Comparison of ENCODE assay signal across 8 cellular contexts in the genomic region with DNA sequence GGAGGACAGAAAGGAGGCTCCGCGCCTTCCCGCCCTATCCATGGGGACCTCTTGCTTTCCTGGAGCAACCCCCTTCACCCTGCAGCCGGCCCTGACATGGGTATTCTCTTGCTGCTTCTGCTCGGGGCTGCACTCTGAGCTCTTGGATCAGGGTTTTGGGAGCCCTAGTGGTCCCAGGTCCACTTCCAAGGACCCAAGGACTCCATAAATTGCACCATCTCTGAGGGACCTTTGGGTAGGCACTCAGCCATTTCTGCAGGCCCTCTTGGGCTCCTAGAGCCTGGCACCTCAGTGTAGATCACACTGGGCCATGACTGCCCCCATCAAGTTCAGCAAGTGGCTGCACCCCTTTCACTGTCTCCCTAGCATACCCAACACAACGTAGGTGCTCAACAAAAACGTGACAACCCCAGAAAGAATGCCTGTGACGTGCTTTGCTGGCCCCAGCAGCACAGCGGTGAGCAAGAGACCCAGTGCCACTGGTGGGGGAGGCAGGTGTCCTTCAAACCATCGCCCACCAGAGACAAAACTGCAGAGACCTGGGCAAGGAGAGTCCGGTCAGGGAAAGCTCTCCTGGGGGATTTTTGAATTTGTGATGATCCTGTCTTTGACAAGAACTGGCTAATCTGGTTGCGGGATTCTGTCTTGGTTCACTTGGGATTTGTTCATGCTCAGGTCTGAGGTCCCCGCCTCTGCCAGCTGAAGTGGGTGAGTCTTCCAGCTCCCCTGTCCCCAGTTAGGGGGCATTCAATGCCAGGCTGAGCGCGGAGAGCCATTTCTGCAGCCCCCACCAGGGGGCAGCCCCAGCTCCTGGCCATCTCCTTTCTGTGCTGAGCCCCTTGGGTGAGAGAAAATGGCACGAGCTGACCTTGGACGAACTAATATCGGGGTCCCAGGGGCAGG. TPM values are rescaled to one million over a fixed set of nuclear protein-coding genes. Genes with fewer than 3 reads are reported as not detected.
DNase-seq lines count a peak whose midpoint lies in the region; ATAC-seq and FAIRE-seq lines count a peak whose summit lies in the region.

No MANE protein-coding gene starts in this region.

- H3K4me1 Mint-ChIP-seq in immature natural killer cell = peaks cover 9 to 11% of the 10 kb centered on the region in 2 donors

- FAIRE-seq in GM18507 (lab: Jason Lieb, UNC) = no peak

- peaks cover 9 to 25% (median 12%) of the 10 kb centered on the region in 3 donors for H3K27me3 Mint-ChIP-seq in immature natural killer cell (ENCODE audit: low read depth in 3 of 3)

- ATAC-seq in HG03469 (IDR thresholded peaks at IDR 0.05; ENCODE audit: unreplicated experiment) = no peak

- H3K9me3 Mint-ChIP-seq in immature natural killer cell = peaks cover 0 to 1% (median 0%) of the 10 kb centered on the region in 6 donors

- no peak overlapping the region for H3K4me3 Mint-ChIP-seq in immature natural killer cell

- peak; percentile 62 for DNase-seq in AG08396 (ENCODE audit: low spot score)
- DNase-seq in GM18507 (ENCODE audit: extremely low spot score, insufficient read length, low read depth) = peak; percentile 54
- DNase-seq in SK-MEL-5 (ENCODE audit: low read depth, low spot score) = peak; percentile 54
- peak; percentile 56 for DNase-seq in astrocyte of the hippocampus (ENCODE audit: low read depth, low spot score)
- peak; percentile 22 to 41 (median 35) for DNase-seq in immature natural killer cell
- DNase-seq in stimulated activated CD8-positive, alpha-beta memory T cell treated with anti-CD3 and anti-CD28 coated beads, Interleukin-7, amount 100 ng/mL, for 1 hour (ENCODE audit: low read depth in 2 of 2) = peak; percentile 13 to 19
- DNase-seq in NCI-H2107 treated with DMSO at 0.1 percent for 48 hours (lab: John Stamatoyannopoulos, UW; ENCODE audit: unreplicated experiment) = no peak

- no peaks in the 10 kb centered on the region for H3K36me3 Mint-ChIP-seq in immature natural killer cell

- in situ Hi-C loops in SK-MEL-5 (cut with HindIII; ENCODE audit: low pct_unique_long_range_greater_than_20kb, low sequenced_read_pairs) = no loop called here

- no peak overlapping the region for H3K27ac Mint-ChIP-seq in immature natural killer cell

RNA-seq across cellular contexts. Expression of a gene that starts 2.5 kb away (rescaled TPM):
- total RNA-seq in SK-MEL-5 (2014; rRNA removed; shearing (Covaris generic)) = 48.8 and 50.4 TPM in 2 replicates
- polyA plus RNA-seq in SK-MEL-5 (2015; cell fraction: cytosol; rRNA removed) = 27.3 and 44.3 TPM in 2 replicates
- polyA plus RNA-seq in SK-MEL-5 (2015; cell fraction: nucleus; rRNA removed) = 23.9 and 34.0 TPM in 2 replicates
- polyA plus RNA-seq in immature natural killer cell = 10 to 100 TPM; 14.2 to 41.8 (median 22.1) TPM
